ENCODE assay signal across 8 cellular contexts in the genomic region with DNA sequence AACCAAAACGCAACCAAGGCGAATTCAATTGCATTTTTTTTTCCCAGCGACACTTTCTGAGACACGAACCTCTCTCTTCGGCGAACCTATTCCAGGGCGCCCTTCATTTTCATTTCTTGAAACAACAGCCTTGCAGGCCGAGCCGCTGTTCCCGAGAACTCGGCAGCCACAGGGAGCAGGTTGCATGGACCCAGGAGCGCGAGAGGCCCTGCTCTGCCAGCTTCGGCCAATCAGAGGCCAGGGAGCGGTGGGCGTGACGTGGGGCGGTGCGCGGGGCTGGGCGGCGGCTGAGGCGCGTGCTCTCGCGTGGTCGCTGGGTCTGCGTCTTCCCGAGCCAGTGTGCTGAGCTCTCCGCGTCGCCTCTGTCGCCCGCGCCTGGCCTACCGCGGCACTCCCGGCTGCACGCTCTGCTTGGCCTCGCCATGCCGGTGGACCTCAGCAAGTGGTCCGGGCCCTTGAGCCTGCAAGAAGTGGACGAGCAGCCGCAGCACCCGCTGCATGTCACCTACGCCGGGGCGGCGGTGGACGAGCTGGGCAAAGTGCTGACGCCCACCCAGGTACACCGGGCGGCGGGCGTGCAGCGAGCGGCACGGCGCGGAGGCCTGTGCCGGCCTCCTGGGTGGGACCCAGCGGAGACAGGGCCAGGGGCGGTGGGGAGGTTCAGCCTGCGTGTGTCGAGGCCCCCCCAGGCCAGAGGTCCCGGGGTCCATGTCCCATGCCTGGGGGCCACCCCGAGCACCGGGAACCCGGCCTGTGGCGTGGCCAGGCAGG.
DNase-seq lines count a peak whose midpoint lies in the region; ATAC-seq lines count a peak whose summit lies in the region.

A gene (plus strand): TSS at position 337 of the 771 bp plus-strand sequence. CDS start 86 bp downstream, at position 423.

- ATAC-seq in GM18907 (IDR thresholded peaks at IDR 0.05; ENCODE audit: unreplicated experiment) (peak; percentile 97), HG03139 (IDR thresholded peaks at IDR 0.05; ENCODE audit: unreplicated experiment) (peak; percentile 98)

- DNase-seq in AG08396 (ENCODE audit: low spot score) (peak; percentile 98), NCI-H226 (peak; percentile 88), iris pigment epithelial cell (ENCODE audit: low read depth) (peak; percentile 92)
- peak; percentile 85 for DNase-seq in activated CD4-positive, CD25-positive, alpha-beta regulatory T cell treated with anti-CD3 and anti-CD28 coated beads, Interleukin-2, amount 50 U/mL, for 16 hours (ENCODE audit: low read depth, low spot score)
- DNase-seq in central memory CD4-positive, alpha-beta T cell, result peak; percentile 88
- DNase-seq in stimulated activated CD4-positive, alpha-beta T cell treated with anti-CD3 and anti-CD28 coated beads, Interleukin-12 subunit alpha, Interleukin-12 subunit beta, amount 100 ng/mL, for 24 hours (ENCODE audit: low read depth in 2 of 2), result peak; percentile 89 to 95

Comparison
In these comparisons a context has a peak if more than half of its experiments do, and no peak if none do; other contexts are left out.
1. Peak in every context shown above with its lines: DNase-seq and ATAC-seq.